13 cellular contexts compared by ENCODE assay signal in genomic region chr7:17206354-17206905, GRCh38.
DNase-seq lines count a peak whose midpoint lies in the region; ATAC-seq and TF ChIP-seq lines count a peak whose summit lies in the region.
"Had no signal": no experiment of that assay in that cellular context is flagged by ENCODE, and none has a peak within 500 bp of the region (broad histone marks: within the 10 kb centered on the region; RNA-seq: fewer than 3 reads in every experiment).

No MANE protein-coding gene starts in this region.

- no CpG with 5 or more reads among the region's 3 CpGs for WGBS in trophoblast cell (ENCODE audit: extremely low coverage, insufficient coverage, insufficient read length)

- no peak overlapping the region for H3K4me3 Mint-ChIP-seq in endothelial cell (ENCODE audit: unreplicated experiment)
- no peak overlapping the region for H3K4me3 Mint-ChIP-seq in stimulated activated memory B cell treated with anti-CD40 and anti-IgM and Interleukin-4, amounts not matched to agents 10 μg/mL and 1 μg/mL and 100 μg/mL, for 72 hours
- H3K4me3 Mint-ChIP-seq: GM23338 had no signal

- H3K36me3 ChIP-seq in vagina (no peaks in the 10 kb centered on the region), trophoblast cell (ENCODE audit: control insufficient read depth in 1 of 2, insufficient read depth in 2 of 2, low read length in 2 of 2) (no peaks in the 10 kb centered on the region)
- H3K36me3 ChIP-seq: ovary had no signal

- no peak overlapping the region for H2BK5ac ChIP-seq in trophoblast cell (ENCODE audit: low read depth, low read length, poor library complexity)

- H3K4me1 Mint-ChIP-seq in endothelial cell (ENCODE audit: unreplicated experiment): peaks cover 14% of the 10 kb centered on the region
- no peaks in the 10 kb centered on the region for H3K4me1 Mint-ChIP-seq in stimulated activated memory B cell treated with anti-CD40 and anti-IgM and Interleukin-4, amounts not matched to agents 10 μg/mL and 1 μg/mL and 100 μg/mL, for 72 hours
- H3K4me1 Mint-ChIP-seq: GM23338 had no signal

- peak overlapping the region; percentile 64 for H3K27ac Mint-ChIP-seq in endothelial cell (ENCODE audit: unreplicated experiment)
- H3K27ac Mint-ChIP-seq in stimulated activated memory B cell treated with anti-CD40 and anti-IgM and Interleukin-4, amounts not matched to agents 10 μg/mL and 1 μg/mL and 100 μg/mL, for 72 hours: no peak overlapping the region
- H3K27ac Mint-ChIP-seq: GM23338 had no signal

- H4K12ac ChIP-seq in trophoblast cell (ENCODE audit: low read depth, low read length): no peak overlapping the region

- H3K27me3 Mint-ChIP-seq in endothelial cell (ENCODE audit: unreplicated experiment): peaks cover 1% of the 10 kb centered on the region
- H3K27me3 Mint-ChIP-seq in stimulated activated memory B cell treated with anti-CD40 and anti-IgM and Interleukin-4, amounts not matched to agents 10 μg/mL and 1 μg/mL and 100 μg/mL, for 72 hours: no peaks in the 10 kb centered on the region

- H3K27me3 ChIP-seq in vagina: no peaks in the 10 kb centered on the region
- H3K27me3 ChIP-seq in trophoblast cell (ENCODE audit: insufficient read depth, low read length): no peaks in the 10 kb centered on the region
- H3K27me3 ChIP-seq: ovary had no signal

- H3K9me3 ChIP-seq in vagina (no peaks in the 10 kb centered on the region), trophoblast cell (ENCODE audit: insufficient read depth, low read depth, low read length) (no peaks in the 10 kb centered on the region)
- H3K9me3 ChIP-seq: ovary had no signal

- no peak overlapping the region for H4K8ac ChIP-seq in trophoblast cell (ENCODE audit: low read depth, low read length)

- no peaks in the 10 kb centered on the region for H3K79me2 ChIP-seq in trophoblast cell (ENCODE audit: control insufficient read depth, insufficient read depth, low read length, poor library complexity)

- no peak overlapping the region for H4K91ac ChIP-seq in trophoblast cell (ENCODE audit: low read depth, low read length)

- no peak overlapping the region for H3K18ac ChIP-seq in trophoblast cell (ENCODE audit: low read length)

- no peak overlapping the region for H3K4ac ChIP-seq in trophoblast cell (ENCODE audit: low read depth, low read length)

- H3K4me1 ChIP-seq in vagina (no peaks in the 10 kb centered on the region), trophoblast cell (ENCODE audit: control insufficient read depth in 1 of 2, insufficient read depth in 2 of 2, low read length in 2 of 2) (peaks cover 0 to 1% of the 10 kb centered on the region in 2 experiments)

- DNase-seq in NCI-H460 (ENCODE audit: extremely low read depth, low read depth): peak; percentile 62
- no peak for DNase-seq in endothelial cell (ENCODE audit: low spot score)
- no peak for DNase-seq in vagina (ENCODE audit: extremely low spot score in 2 of 2)
- DNase-seq in SKM-1 treated with dmso at 0.1 percent for 144 hours (lab: John Stamatoyannopoulos, UW; ENCODE audit: unreplicated experiment): no peak
- DNase-seq in trophoblast cell: no peak
- DNase-seq: activated CD4-positive, alpha-beta T cell treated with anti-CD3 and anti-CD28 coated beads, Interleukin-2, amount 50 U/mL, for 48 hours; COR-L47; NCI-H2171; ovary had no signal

- no peaks in the 10 kb centered on the region for H3K9me3 Mint-ChIP-seq in endothelial cell (ENCODE audit: unreplicated experiment)
- H3K9me3 Mint-ChIP-seq in stimulated activated memory B cell treated with anti-CD40 and anti-IgM and Interleukin-4, amounts not matched to agents 10 μg/mL and 1 μg/mL and 100 μg/mL, for 72 hours: no peaks in the 10 kb centered on the region
- H3K9me3 Mint-ChIP-seq: GM23338 had no signal

- H3K79me1 ChIP-seq in trophoblast cell (ENCODE audit: low read length): no peaks in the 10 kb centered on the region

- no peak overlapping the region for H2AK5ac ChIP-seq in trophoblast cell (ENCODE audit: low read length)

- no peak overlapping the region for H3K9ac ChIP-seq in trophoblast cell (ENCODE audit: low read length)

- peak; percentile 67 for ATAC-seq in GM19452 (IDR thresholded peaks at IDR 0.05; ENCODE audit: unreplicated experiment)
- ATAC-seq in stimulated activated memory B cell treated with anti-CD40 and anti-IgM and Interleukin-4, amounts not matched to agents 10 μg/mL and 1 μg/mL and 100 μg/mL, for 72 hours: no peak
- ATAC-seq: GM23338 had no signal

- H2BK120ac ChIP-seq in trophoblast cell (ENCODE audit: insufficient read depth, low read length, poor library complexity): no peak overlapping the region

- H3K14ac ChIP-seq in trophoblast cell (ENCODE audit: low read length): no peak overlapping the region

- intact Hi-C loops in vagina (cut with DNase I): loop anchor here (10.0 kb wide), 1 partner anchor 968 kb away; no protein-coding TSS in a partner anchor

- no peak for TF ChIP-seq POLR2A in vagina (IDR thresholded peaks at IDR 0.05)

- H3K23ac ChIP-seq in trophoblast cell (ENCODE audit: low read length): no peak overlapping the region

- H3K27ac ChIP-seq in 22Rv1 (peak overlapping the region; percentile 62), vagina (no peak overlapping the region), trophoblast cell (ENCODE audit: low read depth, low read length) (no peak overlapping the region)
- H3K27ac ChIP-seq: ovary had no signal

- no peaks in the 10 kb centered on the region for H3K36me3 Mint-ChIP-seq in endothelial cell (ENCODE audit: low read depth, unreplicated experiment)
- no peaks in the 10 kb centered on the region for H3K36me3 Mint-ChIP-seq in stimulated activated memory B cell treated with anti-CD40 and anti-IgM and Interleukin-4, amounts not matched to agents 10 μg/mL and 1 μg/mL and 100 μg/mL, for 72 hours

- no peak overlapping the region for H3K4me2 ChIP-seq in trophoblast cell (ENCODE audit: low read length)
- H3K4me2 ChIP-seq: GM23338 had no signal

- no peak overlapping the region for H3K4me3 ChIP-seq in vagina
- H3K4me3 ChIP-seq in trophoblast cell (ENCODE audit: low read depth, low read length): no peak overlapping the region
- H3K4me3 ChIP-seq: GM23338, ovary had no signal

- H2BK12ac ChIP-seq in trophoblast cell (ENCODE audit: low read length): no peak overlapping the region

- H2AFZ ChIP-seq in trophoblast cell (ENCODE audit: insufficient read depth, low read length, poor library complexity): no peak overlapping the region
- H2AFZ ChIP-seq: GM23338 had no signal

- TF ChIP-seq CTCF in 22Rv1 (IDR thresholded peaks at IDR 0.05): no peak
- TF ChIP-seq CTCF in endothelial cell (IDR thresholded peaks at IDR 0.05; ENCODE audit: unreplicated experiment): no peak
- TF ChIP-seq CTCF in vagina (IDR thresholded peaks at IDR 0.05): no peak
